Comparison of ENCODE assay signal across 2 cellular contexts in the genomic region with DNA sequence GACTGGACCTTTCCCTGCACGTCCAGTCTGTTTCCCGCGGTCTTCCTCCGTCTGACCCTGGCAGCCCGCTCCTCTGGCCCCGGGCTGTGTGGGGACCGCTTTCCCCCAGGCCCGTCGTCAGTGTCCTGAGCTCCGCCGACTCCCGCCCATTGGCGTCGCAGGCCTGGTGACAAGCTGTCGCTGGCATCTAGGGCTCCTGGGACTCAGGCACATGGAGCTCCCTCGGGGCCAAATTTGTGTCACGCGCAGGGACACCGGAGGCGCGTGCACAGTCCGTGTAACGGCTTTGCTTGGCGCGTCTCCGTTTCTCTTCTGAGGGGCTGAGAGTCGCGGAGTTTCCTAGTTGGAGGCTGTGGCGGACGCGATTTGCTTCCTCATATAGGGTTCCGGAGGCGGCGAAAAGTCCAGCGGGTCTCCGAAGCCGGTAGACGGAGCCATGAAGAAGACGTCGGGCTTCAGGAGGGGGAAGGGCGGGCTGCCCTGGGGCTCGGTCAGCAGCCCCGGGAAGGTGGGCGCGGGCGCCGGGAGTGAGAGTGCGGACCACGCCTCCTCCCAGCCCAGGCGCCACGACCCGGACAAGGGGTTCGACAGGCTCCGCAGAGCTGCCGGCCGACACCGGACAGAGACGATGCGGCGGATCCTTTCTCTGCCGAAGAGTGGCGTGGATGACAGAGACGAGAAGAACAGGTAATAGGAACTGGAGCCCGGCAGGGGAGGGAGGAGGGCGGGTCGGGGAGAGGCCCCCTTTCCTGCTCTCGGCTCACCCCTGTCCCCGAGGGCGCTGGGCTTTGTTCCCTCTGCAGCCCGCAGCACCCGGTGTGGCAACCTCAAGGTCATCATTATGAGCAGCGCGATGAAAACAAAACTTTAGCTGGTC.
TF ChIP-seq lines count a peak whose summit lies in the region.

No MANE protein-coding gene starts in this region.

TF ChIP-seq in A549, 52 proteins besides CTCF, POLR2A, EP300 and RAD21:
- TF ChIP-seq E2F6 (IDR thresholded peaks at IDR 0.05; ENCODE audit: borderline replicate concordance, low read depth): 0 out of 2 replicates have a peak, but pooled peaks have one; percentile 28

TF ChIP-seq in HepG2, 621 proteins besides CTCF, POLR2A, EP300 and RAD21:
- TF ChIP-seq, protein P1, sequence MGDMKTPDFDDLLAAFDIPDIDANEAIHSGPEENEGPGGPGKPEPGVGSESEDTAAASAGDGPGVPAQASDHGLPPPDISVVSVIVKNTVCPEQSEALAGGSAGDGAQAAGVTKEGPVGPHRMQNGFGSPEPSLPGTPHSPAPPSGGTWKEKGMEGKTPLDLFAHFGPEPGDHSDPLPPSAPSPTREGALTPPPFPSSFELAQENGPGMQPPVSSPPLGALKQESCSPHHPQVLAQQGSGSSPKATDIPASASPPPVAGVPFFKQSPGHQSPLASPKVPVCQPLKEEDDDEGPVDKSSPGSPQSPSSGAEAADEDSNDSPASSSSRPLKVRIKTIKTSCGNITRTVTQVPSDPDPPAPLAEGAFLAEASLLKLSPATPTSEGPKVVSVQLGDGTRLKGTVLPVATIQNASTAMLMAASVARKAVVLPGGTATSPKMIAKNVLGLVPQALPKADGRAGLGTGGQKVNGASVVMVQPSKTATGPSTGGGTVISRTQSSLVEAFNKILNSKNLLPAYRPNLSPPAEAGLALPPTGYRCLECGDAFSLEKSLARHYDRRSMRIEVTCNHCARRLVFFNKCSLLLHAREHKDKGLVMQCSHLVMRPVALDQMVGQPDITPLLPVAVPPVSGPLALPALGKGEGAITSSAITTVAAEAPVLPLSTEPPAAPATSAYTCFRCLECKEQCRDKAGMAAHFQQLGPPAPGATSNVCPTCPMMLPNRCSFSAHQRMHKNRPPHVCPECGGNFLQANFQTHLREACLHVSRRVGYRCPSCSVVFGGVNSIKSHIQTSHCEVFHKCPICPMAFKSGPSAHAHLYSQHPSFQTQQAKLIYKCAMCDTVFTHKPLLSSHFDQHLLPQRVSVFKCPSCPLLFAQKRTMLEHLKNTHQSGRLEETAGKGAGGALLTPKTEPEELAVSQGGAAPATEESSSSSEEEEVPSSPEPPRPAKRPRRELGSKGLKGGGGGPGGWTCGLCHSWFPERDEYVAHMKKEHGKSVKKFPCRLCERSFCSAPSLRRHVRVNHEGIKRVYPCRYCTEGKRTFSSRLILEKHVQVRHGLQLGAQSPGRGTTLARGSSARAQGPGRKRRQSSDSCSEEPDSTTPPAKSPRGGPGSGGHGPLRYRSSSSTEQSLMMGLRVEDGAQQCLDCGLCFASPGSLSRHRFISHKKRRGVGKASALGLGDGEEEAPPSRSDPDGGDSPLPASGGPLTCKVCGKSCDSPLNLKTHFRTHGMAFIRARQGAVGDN (CRISPR knock-in tag; IDR thresholded peaks at IDR 0.05): peak; percentile 45; the same call in 1 of the 2 replicates
- TF ChIP-seq SALL1 (CRISPR knock-in tag; IDR thresholded peaks at IDR 0.05) (0 out of 2 replicates have a peak, but pooled peaks have one; percentile 16), ZNF777 (CRISPR knock-in tag; IDR thresholded peaks at IDR 0.05) (peak; percentile 58)
